Comparison of ENCODE assay signal across 10 cellular contexts in genomic region chr9:111891910-111892499, GRCh38. TPM values are rescaled to one million over a fixed set of nuclear protein-coding genes. Genes with fewer than 3 reads are reported as not detected.
DNase-seq lines count a peak whose midpoint lies in the region; ATAC-seq, FAIRE-seq and TF ChIP-seq lines count a peak whose summit lies in the region.
"Had no signal": no experiment of that assay in that cellular context is flagged by ENCODE, and none has a peak within 500 bp of the region (broad histone marks: within the 10 kb centered on the region; RNA-seq: fewer than 3 reads in every experiment).

No MANE protein-coding gene starts in this region.

- H3K4me1 ChIP-seq in A549 = peaks cover 38% of the 10 kb centered on the region
- H3K4me1 ChIP-seq in OCI-LY1 (ENCODE audit: insufficient read depth, low read length, severe bottlenecking) = peaks cover 36% of the 10 kb centered on the region

- peak overlapping the region; percentile 81; the same call in 1 of the 2 replicates for H2AFZ ChIP-seq in OCI-LY1 (ENCODE audit: low read length)

- CTCF ChIA-PET in A549 (lab: Yijun Ruan, JAX) = interaction anchor here (0.9 to 1.9 kb wide), 3 partner anchors 132 to 183 kb away, joined by 3 to 10 read pairs (median 4); no protein-coding TSS in a partner anchor

- H3K9me3 ChIP-seq in A549 = no peaks in the 10 kb centered on the region
- H3K9me3 ChIP-seq in OCI-LY1 (ENCODE audit: low read length) = no peaks in the 10 kb centered on the region
- H3K9me3 ChIP-seq: adrenal gland had no signal

- POLR2A ChIA-PET in A549 (lab: Yijun Ruan, JAX) = no interaction called here

- H3K27ac ChIP-seq in A549 (peak overlapping the region; percentile 44 to 45; a peak in 3 of 6 replicates), OCI-LY1 (ENCODE audit: low read depth, low read length, poor library complexity, severe bottlenecking) (peak overlapping the region; percentile 76)
- H3K27ac ChIP-seq: adrenal gland had no signal

- TF ChIP-seq POLR2A in A549 (IDR thresholded peaks at IDR 0.05; ENCODE audit: low read length) = no peak

- H3K9ac ChIP-seq in OCI-LY1 (ENCODE audit: low read length) = no peak overlapping the region; the same call in 1 of the 2 replicates

- 85% methylated on average over 11 of the region's 11 CpGs for WGBS in A549 (ENCODE audit: missing lambda C conversion rate)

- ATAC-seq in A549 = no peak
- no peak for ATAC-seq in GM18502 (IDR thresholded peaks at IDR 0.05; ENCODE audit: poor library complexity, unreplicated experiment)
- ATAC-seq in activated CD4-positive, CD25-positive, alpha-beta regulatory T cell treated with anti-CD3 and anti-CD28 coated beads, Interleukin-2, amount 50 U/mL, for 24 hours = no peak

- peak; percentile 39 to 52 for DNase-seq in A549 (ENCODE audit: low read depth in 1 of 2, low spot score in 1 of 2)
- peak; percentile 45 for DNase-seq in GM20000 (ENCODE audit: low spot score)
- peak; percentile 75 for DNase-seq in fibroblast of villous mesenchyme (ENCODE audit: low read depth)
- no peak for DNase-seq in NOMO-1 treated with DMSO at 0.1 percent for 48 hours (lab: John Stamatoyannopoulos, UW; ENCODE audit: unreplicated experiment)
- DNase-seq in retina = no peak
- DNase-seq: adrenal gland; stimulated activated CD4-positive, alpha-beta T cell treated with anti-CD3 and anti-CD28 coated beads, Interleukin-4, amount 100 ng/mL, for 1 hour had no signal

- FAIRE-seq in A549 (lab: Jason Lieb, UNC) = no peak

- TF ChIP-seq RAD21 in A549 (conservative IDR thresholded peaks at IDR 0.05 in 1 of 2, IDR thresholded peaks at IDR 0.05 in 1 of 2) = no peak

- TF ChIP-seq EP300 in A549 (IDR thresholded peaks at IDR 0.05) = no peak

- peaks cover 4% of the 10 kb centered on the region; the same call in 1 of the 2 replicates for H3F3A ChIP-seq in OCI-LY1 (ENCODE audit: insufficient read depth, low read length)

- H3K27me3 ChIP-seq in OCI-LY1 (ENCODE audit: insufficient read depth, low read length) = no peaks in the 10 kb centered on the region
- H3K27me3 ChIP-seq: adrenal gland had no signal

- H3K9me2 ChIP-seq in OCI-LY1 (ENCODE audit: low read depth, low read length) = no peaks in the 10 kb centered on the region

- H3K4me3 ChIP-seq in A549 (no peak overlapping the region), OCI-LY1 (ENCODE audit: low read depth, low read length, poor library complexity, severe bottlenecking) (peak overlapping the region; percentile 5), fibroblast of villous mesenchyme (ENCODE audit: low read depth, low read length) (no peak overlapping the region)
- H3K4me3 ChIP-seq: adrenal gland had no signal

- H3K4me2 ChIP-seq in A549 (peak overlapping the region; percentile 65), OCI-LY1 (ENCODE audit: low read length) (peak overlapping the region; percentile 48)

- no peaks in the 10 kb centered on the region for H3K79me2 ChIP-seq in OCI-LY1 (ENCODE audit: insufficient read depth, low read length)

- no peaks in the 10 kb centered on the region for H4K20me1 ChIP-seq in OCI-LY1 (ENCODE audit: insufficient read depth, low read length)

- TF ChIP-seq CTCF in A549 (IDR thresholded peaks at IDR 0.05) = no peak
- TF ChIP-seq CTCF in GM20000 (IDR thresholded peaks at IDR 0.05; ENCODE audit: extremely low read depth, missing control alignments) = no peak
- TF ChIP-seq CTCF in OCI-LY1 (IDR thresholded peaks at IDR 0.05; ENCODE audit: low read length) = no peak
- TF ChIP-seq CTCF in fibroblast of villous mesenchyme (IDR thresholded peaks at IDR 0.05; ENCODE audit: insufficient read depth, low read depth, low read length) = no peak

- no peaks in the 10 kb centered on the region for H3K36me3 ChIP-seq in OCI-LY1 (ENCODE audit: insufficient read depth, low read length)
- H3K36me3 ChIP-seq: adrenal gland had no signal

TF ChIP-seq in A549, 52 proteins besides CTCF, POLR2A, EP300 and RAD21:
- TF ChIP-seq ZFP36 (IDR thresholded peaks at IDR 0.05; ENCODE audit: borderline replicate concordance, partially characterized antibody) = no peak
- TF ChIP-seq MAZ (IDR thresholded peaks at IDR 0.05; ENCODE audit: borderline replicate concordance, low read depth, low read length) = no peak
- TF ChIP-seq SREBF2 (IDR thresholded peaks at IDR 0.05) = no peak
- TF ChIP-seq HOXA7 (CRISPR knock-in tag; IDR thresholded peaks at IDR 0.05) = no peak
- no peak for TF ChIP-seq FOXS1 (CRISPR knock-in tag; IDR thresholded peaks at IDR 0.05)
- no peak for TF ChIP-seq HDAC2 (IDR thresholded peaks at IDR 0.05)

RNA-seq across cellular contexts. Expression of gene UGCG, which starts 4.6 kb away (rescaled TPM):
- polyA plus RNA-seq in A549 (2011; rRNA removed) (16.7 and 25.9 TPM in 2 replicates), A549 (2017; fragmentation: RNase III; extraction: RNeasy Plus Mini Kit Qiagen cat#74134 plus additional on column Dnase treatment) (10.5 to 12.1 TPM (median 11.6 TPM) in 3 replicates)
- polyA plus RNA-seq in A549 (2012; cell fraction: cytosol; rRNA removed) = 7.8 and 9.5 TPM in 2 replicates
- 7.4 and 10.6 TPM in 2 replicates for polyA plus RNA-seq in A549 (2012; cell fraction: nucleus; rRNA removed)
- polyA minus RNA-seq in A549 (2011; rRNA and poly(A)+ RNA removed) = 14.5 and 17.2 TPM in 2 replicates
- 179 and 399 TPM in 2 replicates for total RNA-seq in fibroblast of villous mesenchyme

Comparison
In these comparisons a context has a peak if more than half of its experiments do, and no peak if none do; other contexts are left out.
1. DNase-seq: peak in A549 (2 of 2), GM20000 (single experiment) and fibroblast of villous mesenchyme (single experiment); none in NOMO-1 treated with DMSO at 0.1 percent for 48 hours (single experiment) and retina (single experiment).